25 cellular contexts compared by ENCODE assay signal in the genomic region with DNA sequence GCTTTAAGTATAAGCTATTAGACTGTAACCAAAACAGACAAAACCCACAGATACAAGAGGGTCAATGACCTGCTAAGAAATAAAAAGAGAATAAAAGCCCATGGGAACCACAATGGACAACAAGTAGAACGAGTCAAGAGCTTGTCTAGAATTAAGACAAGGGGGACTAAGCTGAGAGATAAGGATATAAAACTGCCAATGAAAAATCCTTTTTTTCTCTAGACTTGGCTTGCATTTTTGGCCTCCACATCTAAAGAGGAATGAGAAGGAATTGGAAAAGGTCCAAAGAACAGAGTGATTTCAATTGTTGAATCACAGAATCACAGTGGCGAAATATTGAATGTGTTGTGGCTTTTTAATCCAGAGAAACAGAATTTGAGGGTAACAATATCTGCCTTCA.
DNase-seq lines count a peak whose midpoint lies in the region; ATAC-seq and TF ChIP-seq lines count a peak whose summit lies in the region.
"Had no signal": no experiment of that assay in that cellular context is flagged by ENCODE, and none has a peak within 500 bp of the region (broad histone marks: within the 10 kb centered on the region; RNA-seq: fewer than 3 reads in every experiment).

No MANE protein-coding gene starts in this region.

- H3K4me1 ChIP-seq in left ventricle myocardium inferior (no peaks in the 10 kb centered on the region), fibroblast of lung (ENCODE audit: control insufficient read depth, extremely low read depth, insufficient read depth, low read length) (no peaks in the 10 kb centered on the region)
- H3K4me1 ChIP-seq: body of pancreas, colonic mucosa, upper lobe of left lung had no signal

- TF ChIP-seq CTCF in left ventricle myocardium inferior (IDR thresholded peaks at IDR 0.05; ENCODE audit: borderline replicate concordance) (no peak), fibroblast of lung (conservative IDR thresholded peaks at IDR 0.05 in 1 of 2, IDR thresholded peaks at IDR 0.05 in 1 of 2; ENCODE audit: low read depth in 1 of 2, low read length in 2 of 2) (no peak), mesothelial cell of epicardium (IDR thresholded peaks at IDR 0.05; ENCODE audit: unreplicated experiment) (no peak), type B pancreatic cell (conservative IDR thresholded peaks at IDR 0.05) (no peak)

- H3K79me2 ChIP-seq in fibroblast of lung (ENCODE audit: control insufficient read depth, insufficient read depth, low read length): no peaks in the 10 kb centered on the region

- H3K27ac Mint-ChIP-seq in mesothelial cell of epicardium: peak overlapping the region; percentile 58
- H3K27ac Mint-ChIP-seq in type B pancreatic cell: no peak overlapping the region
- H3K27ac Mint-ChIP-seq: activated CD4-positive, alpha-beta T cell treated with anti-CD3 and anti-CD28 coated beads, Interleukin-2, amount 10 ng/mL, durations not matched to agents 24 days and 14 days; activated CD8-positive, alpha-beta memory T cell treated with anti-CD3 and anti-CD28 coated beads, Interleukin-2, amount 10 ng/mL, durations not matched to agents 7 days and 5 days; activated T-helper 1 cell treated with anti-CD3 and anti-CD28 coated beads, Interleukin-12 subunit alpha, Interleukin-12 subunit beta, Interleukin-2, Interleukin-4 antibody, amounts not matched to agents 30 ng/mL and 10 ng/mL and 1 ng/mL, durations not matched to agents 14 hours and 24 hours and 36 hours; stimulated activated naive CD8-positive, alpha-beta T cell treated with anti-CD3 and anti-CD28 coated beads, Interleukin-15, amount 100 ng/mL, for 72 hours; T-helper 17 cell had no signal

- no peak overlapping the region for H3K27ac ChIP-seq in left ventricle myocardium inferior (replicated peaks)
- H3K27ac ChIP-seq in fibroblast of lung (ENCODE audit: insufficient read depth, low read length): no peak overlapping the region
- H3K27ac ChIP-seq: body of pancreas, C4-2B, colonic mucosa, neutrophil, upper lobe of left lung had no signal

- H3K9me3 ChIP-seq in left ventricle myocardium inferior (replicated peaks) (no peaks in the 10 kb centered on the region), fibroblast of lung (ENCODE audit: control insufficient read depth, insufficient read depth, low read depth, low read length) (no peaks in the 10 kb centered on the region)
- H3K9me3 ChIP-seq: body of pancreas, colonic mucosa, neutrophil, upper lobe of left lung had no signal

- H4K20me1 ChIP-seq in fibroblast of lung (ENCODE audit: control insufficient read depth, extremely low read depth, insufficient read depth, low read length): no peaks in the 10 kb centered on the region

- peak; percentile 65 to 79 for ATAC-seq in left cardiac atrium
- ATAC-seq in GM18505 (IDR thresholded peaks at IDR 0.05; ENCODE audit: unreplicated experiment): no peak
- ATAC-seq: activated CD8-positive, alpha-beta memory T cell treated with anti-CD3 and anti-CD28 coated beads, Interleukin-2, amount 10 ng/mL, durations not matched to agents 7 days and 5 days; body of pancreas; Panc1; stimulated activated naive CD8-positive, alpha-beta T cell treated with anti-CD3 and anti-CD28 coated beads, Interleukin-15, amount 100 ng/mL, for 72 hours; T-helper 17 cell had no signal

- no peak overlapping the region for H2AFZ ChIP-seq in fibroblast of lung (ENCODE audit: low read length)

- DNase-seq in left cardiac atrium (no peak), left ventricle myocardium inferior (no peak), fibroblast of lung (ENCODE audit: low read depth in 2 of 2) (peak; percentile 36 to 71), mesothelial cell of epicardium (ENCODE audit: low spot score in 2 of 2, unreplicated experiment in 2 of 2) (no peak), type B pancreatic cell (ENCODE audit: extremely low spot score, unreplicated experiment) (no peak)
- no peak for DNase-seq in activated T-cell treated with anti-CD3 and anti-CD28 coated beads, Interleukin-2, amount 50 U/mL, for 48 hours
- no peak for DNase-seq in stimulated activated CD4-positive, alpha-beta T cell treated with anti-CD3 and anti-CD28 coated beads, Interleukin-1b, Interleukin-23, amount 100 ng/mL, for 48 hours
- DNase-seq: activated CD4-positive, alpha-beta T cell treated with anti-CD3 and anti-CD28 coated beads, Interleukin-2, amount 10 ng/mL, durations not matched to agents 24 days and 14 days; activated CD8-positive, alpha-beta memory T cell treated with anti-CD3 and anti-CD28 coated beads, Interleukin-2, amount 10 ng/mL, durations not matched to agents 7 days and 5 days; activated naive CD4-positive, alpha-beta T cell treated with anti-CD3 and anti-CD28 coated beads, Interleukin-2, amount 50 U/mL, for 16 hours; body of pancreas; Calu3; colonic mucosa; EL; NCI-H1105 treated with DMSO at 0.1 percent for 48 hours; NCI-H510A; stimulated activated naive CD8-positive, alpha-beta T cell treated with anti-CD3 and anti-CD28 coated beads, Interleukin-15, amount 100 ng/mL, for 72 hours; T-helper 17 cell; upper lobe of left lung had no signal

- H3K9me3 Mint-ChIP-seq in mesothelial cell of epicardium: no peaks in the 10 kb centered on the region
- no peaks in the 10 kb centered on the region for H3K9me3 Mint-ChIP-seq in type B pancreatic cell
- H3K9me3 Mint-ChIP-seq: activated CD4-positive, alpha-beta T cell treated with anti-CD3 and anti-CD28 coated beads, Interleukin-2, amount 10 ng/mL, durations not matched to agents 24 days and 14 days; activated T-helper 1 cell treated with anti-CD3 and anti-CD28 coated beads, Interleukin-12 subunit alpha, Interleukin-12 subunit beta, Interleukin-2, Interleukin-4 antibody, amounts not matched to agents 30 ng/mL and 10 ng/mL and 1 ng/mL, durations not matched to agents 14 hours and 24 hours and 36 hours; stimulated activated naive CD8-positive, alpha-beta T cell treated with anti-CD3 and anti-CD28 coated beads, Interleukin-15, amount 100 ng/mL, for 72 hours had no signal

- H3K36me3 ChIP-seq in left ventricle myocardium inferior: no peaks in the 10 kb centered on the region
- no peaks in the 10 kb centered on the region for H3K36me3 ChIP-seq in fibroblast of lung (ENCODE audit: control insufficient read depth, insufficient read depth, low read length)
- H3K36me3 ChIP-seq: colonic mucosa, neutrophil, upper lobe of left lung had no signal

- H3K4me3 Mint-ChIP-seq in mesothelial cell of epicardium (no peak overlapping the region), type B pancreatic cell (no peak overlapping the region)
- H3K4me3 Mint-ChIP-seq: activated CD4-positive, alpha-beta T cell treated with anti-CD3 and anti-CD28 coated beads, Interleukin-2, amount 10 ng/mL, durations not matched to agents 24 days and 14 days; activated CD8-positive, alpha-beta memory T cell treated with anti-CD3 and anti-CD28 coated beads, Interleukin-2, amount 10 ng/mL, durations not matched to agents 7 days and 5 days; activated T-helper 1 cell treated with anti-CD3 and anti-CD28 coated beads, Interleukin-12 subunit alpha, Interleukin-12 subunit beta, Interleukin-2, Interleukin-4 antibody, amounts not matched to agents 30 ng/mL and 10 ng/mL and 1 ng/mL, durations not matched to agents 14 hours and 24 hours and 36 hours; stimulated activated naive CD8-positive, alpha-beta T cell treated with anti-CD3 and anti-CD28 coated beads, Interleukin-15, amount 100 ng/mL, for 72 hours; T-helper 17 cell had no signal

- intact Hi-C loops in left cardiac atrium (cut with DNase I) (no loop called here), left ventricle myocardium inferior (cut with micrococcal nuclease) (no loop called here)

- H3K4me1 Mint-ChIP-seq in mesothelial cell of epicardium (peaks cover 5% of the 10 kb centered on the region), type B pancreatic cell (ENCODE audit: unreplicated experiment) (peaks cover 5% of the 10 kb centered on the region)
- H3K4me1 Mint-ChIP-seq: activated CD4-positive, alpha-beta T cell treated with anti-CD3 and anti-CD28 coated beads, Interleukin-2, amount 10 ng/mL, durations not matched to agents 24 days and 14 days; activated CD8-positive, alpha-beta memory T cell treated with anti-CD3 and anti-CD28 coated beads, Interleukin-2, amount 10 ng/mL, durations not matched to agents 7 days and 5 days had no signal

- peaks cover 4% of the 10 kb centered on the region for H3K27me3 Mint-ChIP-seq in mesothelial cell of epicardium (ENCODE audit: low read depth)
- no peaks in the 10 kb centered on the region for H3K27me3 Mint-ChIP-seq in type B pancreatic cell
- H3K27me3 Mint-ChIP-seq: activated CD8-positive, alpha-beta memory T cell treated with anti-CD3 and anti-CD28 coated beads, Interleukin-2, amount 10 ng/mL, durations not matched to agents 7 days and 5 days had no signal

- no peak overlapping the region for H3K4me2 ChIP-seq in fibroblast of lung (ENCODE audit: extremely low read depth, insufficient read depth, low read length)

- H3K9ac ChIP-seq in fibroblast of lung (ENCODE audit: insufficient read depth, low read length): no peak overlapping the region

- H3K36me3 Mint-ChIP-seq in mesothelial cell of epicardium: no peaks in the 10 kb centered on the region
- no peaks in the 10 kb centered on the region for H3K36me3 Mint-ChIP-seq in type B pancreatic cell
- H3K36me3 Mint-ChIP-seq: activated CD8-positive, alpha-beta memory T cell treated with anti-CD3 and anti-CD28 coated beads, Interleukin-2, amount 10 ng/mL, durations not matched to agents 7 days and 5 days had no signal

- TF ChIP-seq POLR2A in GM18505 (IDR thresholded peaks at IDR 0.05; ENCODE audit: borderline replicate concordance, extremely low read depth, insufficient read depth, insufficient read length): no peak

- H3K27me3 ChIP-seq in left ventricle myocardium inferior (ENCODE audit: low read depth) (no peaks in the 10 kb centered on the region), fibroblast of lung (ENCODE audit: control insufficient read depth, insufficient read depth, low read length) (no peaks in the 10 kb centered on the region)
- H3K27me3 ChIP-seq: body of pancreas, colonic mucosa, neutrophil, upper lobe of left lung had no signal

- H3K4me3 ChIP-seq in left ventricle myocardium inferior (no peak overlapping the region), fibroblast of lung (replicated peaks in 1 of 4; ENCODE audit: control extremely low read depth in 1 of 4, insufficient read depth in 1 of 4, low read depth in 3 of 4, low read length in 4 of 4) (no peak overlapping the region)
- H3K4me3 ChIP-seq: body of pancreas, colonic mucosa, lung, upper lobe of left lung had no signal

Comparison
In these comparisons a context has a peak if more than half of its experiments do, and no peak if none do; other contexts are left out.
1. DNase-seq: peak in fibroblast of lung (2 of 2); none in left cardiac atrium (single experiment), left ventricle myocardium inferior (single experiment), mesothelial cell of epicardium (0 of 2), activated T-cell treated with anti-CD3 and anti-CD28 coated beads, Interleukin-2, amount 50 U/mL, for 48 hours (0 of 2), type B pancreatic cell (single experiment) and stimulated activated CD4-positive, alpha-beta T cell treated with anti-CD3 and anti-CD28 coated beads, Interleukin-1b, Interleukin-23, amount 100 ng/mL, for 48 hours (single experiment).